Comparison of ENCODE assay signal across 8 cellular contexts in genomic region chr5:65928341-65928752, GRCh38. TPM values are rescaled to one million over a fixed set of nuclear protein-coding genes. Genes with fewer than 3 reads are reported as not detected.
DNase-seq lines count a peak whose midpoint lies in the region; ATAC-seq, FAIRE-seq and TF ChIP-seq lines count a peak whose summit lies in the region.

No MANE protein-coding gene starts in this region.

- DNase-seq in BE2C (no peak), naive B cell (no peak), germinal center (ENCODE audit: low spot score) (no peak), UCSD-AML1 (lab: John Stamatoyannopoulos, UW; ENCODE audit: unreplicated experiment) (no peak)

- H3K4me1 Mint-ChIP-seq in IgD-negative memory B cell (peaks cover 30 to 41% (median 37%) of the 10 kb centered on the region in 3 donors), naive B cell (peaks cover 17 to 54% (median 47%) of the 10 kb centered on the region in 3 donors)

- peak overlapping the region; percentile 96 for H3K4me3 Mint-ChIP-seq in IgD-negative memory B cell
- peak overlapping the region; percentile 94 to 99 (median 98) for H3K4me3 Mint-ChIP-seq in naive B cell

- no peak for TF ChIP-seq CTCF in BE2C (IDR thresholded peaks at IDR 0.05; ENCODE audit: low read depth, low read length)

- H3K9me3 ChIP-seq in BE2C: no peaks in the 10 kb centered on the region

- H3K27ac Mint-ChIP-seq in IgD-negative memory B cell (peak overlapping the region; percentile 97 to 99 (median 98)), naive B cell (peak overlapping the region in 5 of 6 donors; percentile 59 to 98 (median 97))

- H3K27me3 ChIP-seq in BE2C: no peaks in the 10 kb centered on the region

- H3K27me3 Mint-ChIP-seq in IgD-negative memory B cell (no peaks in the 10 kb centered on the region), naive B cell (no peaks in the 10 kb centered on the region)

- H3K36me3 ChIP-seq in BE2C: peaks cover 4% of the 10 kb centered on the region; the same call in 1 of the 2 replicates

- no peak for ATAC-seq in naive B cell (ENCODE audit: low read depth in 2 of 2)
- no peak for ATAC-seq in HG03280 (IDR thresholded peaks at IDR 0.05; ENCODE audit: unreplicated experiment)
- ATAC-seq in GM18502 (IDR thresholded peaks at IDR 0.05; ENCODE audit: poor library complexity, unreplicated experiment): no peak

- no peaks in the 10 kb centered on the region for H3K9me3 Mint-ChIP-seq in IgD-negative memory B cell
- no peaks in the 10 kb centered on the region for H3K9me3 Mint-ChIP-seq in naive B cell

- H3K4me1 ChIP-seq in BE2C: no peaks in the 10 kb centered on the region

- H3K36me3 Mint-ChIP-seq in IgD-negative memory B cell (peaks cover 1% of the 10 kb centered on the region), naive B cell (peaks cover 0 to 15% of the 10 kb centered on the region in 2 donors)

- H3K4me3 ChIP-seq in BE2C (ENCODE audit: low read depth, low read length): peak overlapping the region; percentile 88

- peak; percentile 21 for FAIRE-seq in colon (lab: Jason Lieb, UNC)

RNA-seq across cellular contexts. Expression of gene ERBIN, which starts 2.0 kb away (rescaled TPM):
- polyA plus RNA-seq in BE2C (2012; ENCODE audit: insufficient read depth, insufficient read length, low read depth): 9.6 TPM
- polyA plus RNA-seq in IgD-negative memory B cell (44.6 TPM), naive B cell (ENCODE audit: low read depth in 6 of 6) (10 to 100 TPM; 18.4 to 57.6 (median 41.4) TPM)
